In genomic region chr11:79342236-79342635, GRCh38 we compare ENCODE assay signal across 18 cellular contexts.
"Had no signal": no experiment of that assay in that cellular context is flagged by ENCODE, and none has a peak within 500 bp of the region (broad histone marks: within the 10 kb centered on the region; RNA-seq: fewer than 3 reads in every experiment).

No MANE protein-coding gene starts in this region.

- H3K4me1 ChIP-seq: lower lobe of right lung, psoas muscle, spleen, tibial nerve, upper lobe of left lung, uterus had no signal

- ATAC-seq: left ventricle myocardium superior; lower lobe of right lung; naive thymus-derived CD8-positive, alpha-beta T cell; psoas muscle; right cardiac atrium; stimulated activated naive B cell treated with anti-CD40 and anti-IgM and Interleukin-4, amounts not matched to agents 10 μg/mL and 1 μg/mL and 100 μg/mL, for 72 hours had no signal

- DNase-seq: dorsolateral prefrontal cortex; effector CD4-positive, alpha-beta T cell; hypothalamus; left ventricle myocardium superior; lower lobe of right lung; naive thymus-derived CD8-positive, alpha-beta T cell; occipital lobe; ovary; psoas muscle; right cardiac atrium; spleen; stimulated activated CD4-positive, alpha-beta T cell treated with anti-CD3 and anti-CD28 coated beads, Interleukin-2, amount 100 ng/mL, for 48 hours; stimulated activated naive B cell treated with anti-CD40 and anti-IgM and Interleukin-4, amounts not matched to agents 10 μg/mL and 1 μg/mL and 100 μg/mL, for 72 hours; upper lobe of left lung; uterus had no signal

- H3K9me3 ChIP-seq: lower lobe of right lung, ovary, psoas muscle, spleen, thoracic aorta, tibial nerve, upper lobe of left lung, uterus had no signal

- H3K4me3 ChIP-seq: dorsolateral prefrontal cortex, lower lobe of right lung, ovary, psoas muscle, skin epidermis, spleen, thoracic aorta, tibial nerve, upper lobe of left lung, uterus had no signal

- H3K27ac ChIP-seq: dorsolateral prefrontal cortex, lower lobe of right lung, ovary, psoas muscle, skin epidermis, spleen, thoracic aorta, tibial nerve, upper lobe of left lung, uterus had no signal

- H3K27me3 ChIP-seq: dorsolateral prefrontal cortex, ovary, spleen, tibial nerve, upper lobe of left lung, uterus had no signal

- H3K36me3 ChIP-seq: lower lobe of right lung, ovary, spleen, thoracic aorta, tibial nerve, upper lobe of left lung, uterus had no signal
